1 cellular context compared by ENCODE assay signal in genomic region chrX:69424161-69424560, GRCh38.
TF ChIP-seq lines count a peak whose summit lies in the region.

No MANE protein-coding gene starts in this region.

TF ChIP-seq in GM23338, 12 proteins besides CTCF, POLR2A, EP300 and RAD21 (continued from another document):
- TF ChIP-seq REST (IDR thresholded peaks at IDR 0.05; ENCODE audit: unreplicated experiment) (no peak), ZNF331 (CRISPR knock-in tag; IDR thresholded peaks at IDR 0.05; ENCODE audit: low read depth) (no peak), JUNB (IDR thresholded peaks at IDR 0.05; ENCODE audit: unreplicated experiment) (no peak), STAT1 (IDR thresholded peaks at IDR 0.05; ENCODE audit: unreplicated experiment) (no peak)
TF ChIP-seq in GM23338: peak in this region for 0.
